1 cellular context compared by ENCODE assay signal in the genomic region with DNA sequence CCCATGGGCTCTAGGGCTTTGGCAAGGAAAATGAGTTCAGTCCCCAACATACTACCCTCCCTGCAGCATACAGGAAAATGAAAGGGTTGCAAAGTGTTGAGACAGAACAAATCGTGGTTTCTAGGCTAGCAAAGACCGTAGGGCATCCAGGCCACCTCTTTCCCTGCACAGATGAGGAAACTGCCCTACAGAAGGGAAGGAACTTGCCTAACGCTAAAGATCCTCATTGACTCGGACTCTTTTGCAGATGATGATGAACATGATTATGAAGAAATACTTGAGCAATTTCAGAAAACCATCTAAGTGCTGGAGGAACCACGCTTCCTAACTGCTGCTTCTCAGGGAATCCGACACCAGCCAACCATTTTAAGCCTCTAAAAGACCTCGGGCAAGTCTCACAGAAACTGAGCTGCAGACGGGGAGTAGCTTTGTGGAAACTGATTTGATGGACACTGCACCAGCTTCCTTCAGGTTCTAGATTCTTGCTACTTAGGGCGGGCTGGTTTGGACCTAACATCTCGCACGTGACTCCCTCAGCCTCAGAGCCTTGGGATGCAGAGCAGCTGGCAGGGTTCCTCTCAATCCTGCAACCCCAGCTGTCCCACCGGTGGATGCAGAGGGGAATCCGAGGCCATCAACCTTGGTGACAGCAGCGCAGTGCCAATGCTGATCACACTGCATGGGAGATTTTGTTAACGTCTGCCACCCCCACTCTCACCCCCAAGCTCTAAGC.
TF ChIP-seq lines count a peak whose summit lies in the region.

No MANE protein-coding gene starts in this region.

TF ChIP-seq in H1, 55 proteins besides CTCF, POLR2A, EP300 and RAD21:
- TF ChIP-seq EGR1 (IDR thresholded peaks at IDR 0.05; ENCODE audit: borderline replicate concordance, low read depth, low read length) (no peak), POLR2AphosphoS5 (IDR thresholded peaks at IDR 0.05; ENCODE audit: low read depth, low read length) (no peak), RXRA (IDR thresholded peaks at IDR 0.05; ENCODE audit: insufficient read depth, low read depth, low read length) (no peak), HDAC2 (IDR thresholded peaks at IDR 0.05; ENCODE audit: borderline replicate concordance in 1 of 2, low read depth in 2 of 2, low read length in 2 of 2) (no peak), SIRT6 (IDR thresholded peaks at IDR 0.05; ENCODE audit: low read length) (no peak), RFX5 (IDR thresholded peaks at IDR 0.05; ENCODE audit: borderline replicate concordance, low read depth, low read length) (no peak), CHD2 (IDR thresholded peaks at IDR 0.05; ENCODE audit: low read length) (no peak), TAF7 (optimal IDR thresholded peaks at IDR 0.05; ENCODE audit: borderline replicate concordance, low read depth, low read length) (no peak), RNF2 (IDR thresholded peaks at IDR 0.05; ENCODE audit: borderline replicate concordance, low read depth, low read length, missing control alignments, poor library complexity, severe bottlenecking) (no peak), MAFK (IDR thresholded peaks at IDR 0.05; ENCODE audit: low read depth, low read length) (no peak), CTBP2 (IDR thresholded peaks at IDR 0.05; ENCODE audit: borderline replicate concordance, insufficient read depth, insufficient read length, low read length) (no peak), NRF1 (IDR thresholded peaks at IDR 0.05; ENCODE audit: low read depth, low read length) (no peak), TEAD4 (IDR thresholded peaks at IDR 0.05; ENCODE audit: low read depth, low read length) (no peak), HDAC6 (IDR thresholded peaks at IDR 0.05; ENCODE audit: low read depth, low read length) (no peak), TCF12 (IDR thresholded peaks at IDR 0.05; ENCODE audit: low read depth, low read length) (no peak), TBP (IDR thresholded peaks at IDR 0.05; ENCODE audit: low read depth, low read length) (no peak), POU5F1 (IDR thresholded peaks at IDR 0.05; ENCODE audit: low read depth, low read length) (no peak), CBX5 (IDR thresholded peaks at IDR 0.05; ENCODE audit: low read depth, low read length) (no peak)
- TF ChIP-seq, protein P1, sequence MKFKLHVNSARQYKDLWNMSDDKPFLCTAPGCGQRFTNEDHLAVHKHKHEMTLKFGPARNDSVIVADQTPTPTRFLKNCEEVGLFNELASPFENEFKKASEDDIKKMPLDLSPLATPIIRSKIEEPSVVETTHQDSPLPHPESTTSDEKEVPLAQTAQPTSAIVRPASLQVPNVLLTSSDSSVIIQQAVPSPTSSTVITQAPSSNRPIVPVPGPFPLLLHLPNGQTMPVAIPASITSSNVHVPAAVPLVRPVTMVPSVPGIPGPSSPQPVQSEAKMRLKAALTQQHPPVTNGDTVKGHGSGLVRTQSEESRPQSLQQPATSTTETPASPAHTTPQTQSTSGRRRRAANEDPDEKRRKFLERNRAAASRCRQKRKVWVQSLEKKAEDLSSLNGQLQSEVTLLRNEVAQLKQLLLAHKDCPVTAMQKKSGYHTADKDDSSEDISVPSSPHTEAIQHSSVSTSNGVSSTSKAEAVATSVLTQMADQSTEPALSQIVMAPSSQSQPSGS (IDR thresholded peaks at IDR 0.05; ENCODE audit: low read length) = no peak
- TF ChIP-seq, protein P2, sequence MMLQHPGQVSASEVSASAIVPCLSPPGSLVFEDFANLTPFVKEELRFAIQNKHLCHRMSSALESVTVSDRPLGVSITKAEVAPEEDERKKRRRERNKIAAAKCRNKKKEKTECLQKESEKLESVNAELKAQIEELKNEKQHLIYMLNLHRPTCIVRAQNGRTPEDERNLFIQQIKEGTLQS (IDR thresholded peaks at IDR 0.05; ENCODE audit: insufficient read depth, low read depth, low read length) = no peak
